ENCODE assay signal across 28 cellular contexts in the genomic region with DNA sequence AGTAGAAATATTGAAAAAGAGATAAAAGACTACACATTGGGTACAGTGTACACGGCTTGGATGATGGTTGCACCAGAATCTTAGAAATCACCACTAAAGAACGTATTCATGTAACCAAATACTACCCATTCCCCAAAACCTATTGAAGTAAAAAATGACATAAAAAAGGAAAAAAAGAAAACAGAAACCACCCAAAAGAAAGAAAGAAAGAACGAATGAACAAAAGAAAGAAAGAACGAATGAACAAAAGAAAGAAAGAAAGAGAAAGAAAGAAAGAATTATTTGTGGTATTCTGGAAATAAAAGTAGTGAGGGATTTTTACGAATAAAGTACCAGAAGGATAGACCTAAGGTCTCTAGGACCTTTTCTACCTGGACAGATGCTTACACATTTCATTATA. TPM values are rescaled to one million over a fixed set of nuclear protein-coding genes. Genes with fewer than 3 reads are reported as not detected.
DNase-seq lines count a peak whose midpoint lies in the region; ATAC-seq, FAIRE-seq and TF ChIP-seq lines count a peak whose summit lies in the region.
"Had no signal": no experiment of that assay in that cellular context is flagged by ENCODE, and none has a peak within 500 bp of the region (broad histone marks: within the 10 kb centered on the region; RNA-seq: fewer than 3 reads in every experiment).

No MANE protein-coding gene starts in this region.

- TF ChIP-seq CTCF in mammary epithelial cell (conservative IDR thresholded peaks at IDR 0.05 in 1 of 2, IDR thresholded peaks at IDR 0.05 in 1 of 2; ENCODE audit: extremely low read depth in 1 of 2, insufficient read depth in 1 of 2, low read depth in 1 of 2, low read length in 2 of 2) (no peak), breast epithelium (IDR thresholded peaks at IDR 0.05) (no peak), H9 (conservative IDR thresholded peaks at IDR 0.05) (no peak), Panc1 (IDR thresholded peaks at IDR 0.05) (no peak), K562 (IDR thresholded peaks at IDR 0.05 in 2 of 3, conservative IDR thresholded peaks at IDR 0.05 in 1 of 3; ENCODE audit: insufficient read depth in 2 of 3, low read depth in 1 of 3, low read length in 3 of 3) (no peak)

- no peaks in the 10 kb centered on the region for H3K79me1 ChIP-seq in H9 (ENCODE audit: insufficient read depth, low read depth, low read length, poor library complexity, severe bottlenecking)

- H2BK15ac ChIP-seq in H9 (ENCODE audit: low read depth, low read length), result no peak overlapping the region

- H2AK5ac ChIP-seq in H9 (ENCODE audit: insufficient read length, low read length), result no peak overlapping the region

- H3K4me1 ChIP-seq in mammary epithelial cell (ENCODE audit: insufficient read depth, low read length) (peaks cover 5% of the 10 kb centered on the region), breast epithelium (no peaks in the 10 kb centered on the region), H9 (ENCODE audit: insufficient read depth, low read length) (peaks cover 2% of the 10 kb centered on the region; the same call in 1 of the 2 replicates), Panc1 (ENCODE audit: control insufficient read depth, insufficient read depth, low read length) (no peaks in the 10 kb centered on the region), K562 (replicated peaks in 1 of 2; ENCODE audit: control insufficient read depth in 2 of 2, insufficient read depth in 2 of 2, low read length in 2 of 2) (peaks cover 7 to 33% of the 10 kb centered on the region in 2 experiments; a peak in 4 of 5 replicates)
- H3K4me1 ChIP-seq: BE2C had no signal

- no peak for TF ChIP-seq RAD21 in K562 (CRISPR knock-in tag; conservative IDR thresholded peaks at IDR 0.05 in 1 of 2, IDR thresholded peaks at IDR 0.05 in 1 of 2)

- H3K18ac ChIP-seq in H9 (ENCODE audit: insufficient read length, low read depth, low read length), result no peak overlapping the region

- in situ Hi-C loops in mammary epithelial cell (cut with MboI; ENCODE audit: low sequenced_read_pairs in 2 of 2) (no loop called here), Panc1 (cut with HindIII; ENCODE audit: low pct_unique_long_range_greater_than_20kb, low sequenced_read_pairs) (no loop called here), K562 (cut with MboI) (no loop called here)

- TF ChIP-seq POLR2A in breast epithelium (IDR thresholded peaks at IDR 0.05) (no peak), K562 (conservative IDR thresholded peaks at IDR 0.05) (no peak)

- H3K4me2 ChIP-seq in mammary epithelial cell (ENCODE audit: insufficient read depth, low read depth, low read length) (no peak overlapping the region), H9 (ENCODE audit: insufficient read depth, insufficient read length, low read length) (no peak overlapping the region), K562 (ENCODE audit: insufficient read depth, low read length) (no peak overlapping the region)
- H3K4me2 ChIP-seq: BLaER1 treated with 17β-estradiol and CSF1 and Interleukin-3, amounts not matched to agents 10 nM and 100 nM had no signal

- no peaks in the 10 kb centered on the region for H3K23me2 ChIP-seq in H9 (ENCODE audit: insufficient read length, low read depth, low read length, poor library complexity, severe bottlenecking)

- H3K9me3 ChIP-seq in mammary epithelial cell (replicated peaks; ENCODE audit: insufficient read depth, low read length), result no peaks in the 10 kb centered on the region
- no peaks in the 10 kb centered on the region for H3K9me3 ChIP-seq in breast epithelium
- no peaks in the 10 kb centered on the region for H3K9me3 ChIP-seq in H9 (ENCODE audit: control insufficient read depth, low read depth, low read length)
- H3K9me3 ChIP-seq in Panc1 (ENCODE audit: control insufficient read depth, insufficient read depth, low read depth, low read length), result no peaks in the 10 kb centered on the region
- no peaks in the 10 kb centered on the region for H3K9me3 ChIP-seq in K562 (replicated peaks; ENCODE audit: control insufficient read depth, insufficient read depth, low read depth, low read length)
- H3K9me3 ChIP-seq: BE2C; BLaER1 treated with 17β-estradiol and CSF1 and Interleukin-3, amounts not matched to agents 10 nM and 100 nM had no signal

- BruUV-seq in mammary epithelial cell (replicated peaks; lab: Mats Ljungman, UMichigan) (TSS peak; percentile 6), Panc1 (replicated peaks; lab: Mats Ljungman, UMichigan) (TSS peak; percentile 26), K562 (replicated peaks; lab: Mats Ljungman, UMichigan) (no TSS peak)

- no peak overlapping the region for H3T11ph ChIP-seq in H9 (ENCODE audit: low read length)

- peak overlapping the region in 2 of 3 experiments; percentile 3 to 45; a peak in 1 of 7 replicates for H3K27ac Mint-ChIP-seq in H9
- H3K27ac Mint-ChIP-seq: CD14-positive monocyte; CD4-positive, alpha-beta T cell; CD8-positive, alpha-beta memory T cell; HFFc6 had no signal

- WGBS in mammary epithelial cell (ENCODE audit: low coverage, missing lambda C conversion rate), result 90% methylated on average over 4 of the region's 5 CpGs
- WGBS in H9 (ENCODE audit: extremely low coverage, insufficient read length, low lambda C conversion rate), result 100% methylated on average over 1 of the region's 5 CpGs
- WGBS in K562 (ENCODE audit: insufficient coverage, low coverage, missing lambda C conversion rate), result 63% methylated on average over 5 of the region's 5 CpGs

- H2AFZ ChIP-seq in mammary epithelial cell (ENCODE audit: low read depth, low read length) (no peak overlapping the region), H9 (ENCODE audit: low read length) (no peak overlapping the region), K562 (ENCODE audit: low read depth, low read length) (no peak overlapping the region)
- H2AFZ ChIP-seq: GM23248 had no signal

- intact Hi-C loops in mammary epithelial cell (cut with micrococcal nuclease), result no loop called here
- intact Hi-C loops in breast epithelium (cut with DNase I; ENCODE audit: low total_unique reads), result no loop called here
- intact Hi-C loops in Panc1 (cut with micrococcal nuclease; ENCODE audit: unreplicated experiment), result no loop called here
- intact Hi-C loops in K562 (cut with micrococcal nuclease), result loop anchor here (2.0 to 5.0 kb wide), 2 partner anchors 164 to 465 kb away; no protein-coding TSS in a partner anchor

- no peak overlapping the region for H4K8ac ChIP-seq in H9 (replicated peaks; ENCODE audit: insufficient read length, low read depth, low read length)

- H3K4ac ChIP-seq in H9 (ENCODE audit: low read depth, low read length), result no peak overlapping the region

- no peak overlapping the region for H4K91ac ChIP-seq in H9 (ENCODE audit: insufficient read length, low read depth, low read length)

- peaks cover 2% of the 10 kb centered on the region for H3K36me3 ChIP-seq in mammary epithelial cell (ENCODE audit: insufficient read depth, low read length)
- no peaks in the 10 kb centered on the region for H3K36me3 ChIP-seq in breast epithelium
- H3K36me3 ChIP-seq in Panc1 (ENCODE audit: control insufficient read depth, insufficient read depth, low read length), result peaks cover 8% of the 10 kb centered on the region; the same call in 1 of the 2 replicates
- H3K36me3 ChIP-seq in K562 (ENCODE audit: control insufficient read depth, insufficient read depth, low read length), result peaks cover 11% of the 10 kb centered on the region; the same call in 1 of the 3 replicates
- H3K36me3 ChIP-seq: BE2C had no signal

- H3K14ac ChIP-seq in H9 (ENCODE audit: insufficient read depth, low read length), result no peak overlapping the region

- H3K4me3 Mint-ChIP-seq in H9, result no peak overlapping the region
- H3K4me3 Mint-ChIP-seq: CD14-positive monocyte; CD4-positive, alpha-beta T cell; HFFc6 had no signal

- H2BK5ac ChIP-seq in H9 (ENCODE audit: insufficient read length, low read length), result no peak overlapping the region

- H2BK20ac ChIP-seq in H9 (ENCODE audit: low read depth, low read length, poor library complexity, severe bottlenecking), result no peak overlapping the region

- H3K9ac ChIP-seq in mammary epithelial cell (ENCODE audit: insufficient read depth, low read length) (no peak overlapping the region), H9 (ENCODE audit: extremely low read depth, insufficient read length, low read length) (no peak overlapping the region), K562 (ENCODE audit: insufficient read depth in 1 of 2, low read depth in 2 of 2, low read length in 2 of 2) (no peak overlapping the region)
- H3K9ac ChIP-seq: GM23248 had no signal

- CTCF ChIA-PET in mammary epithelial cell (lab: Charles Lee; ENCODE audit: low non-redundant PET), result no interaction called here
- CTCF ChIA-PET in Panc1 (lab: Charles Lee), result no interaction called here
- CTCF ChIA-PET in K562 (lab: Yijun Ruan, JAX; ENCODE audit: low intra/inter-chr PET ratio), result interaction anchor here (3.3 kb wide), 1 partner anchor 191 kb away, joined by 9 read pairs; no protein-coding TSS in a partner anchor

- H3K4me1 Mint-ChIP-seq in H9, result peaks cover 32 to 34% of the 10 kb centered on the region in 2 experiments

- H4K20me1 ChIP-seq in mammary epithelial cell (ENCODE audit: insufficient read depth, low read length), result no peaks in the 10 kb centered on the region
- H4K20me1 ChIP-seq in H9 (ENCODE audit: control insufficient read depth, insufficient read depth, insufficient read length), result no peaks in the 10 kb centered on the region
- H4K20me1 ChIP-seq in K562 (replicated peaks; ENCODE audit: control insufficient read depth, insufficient read depth, low read length), result 0 out of 2 replicates have a peak, but pooled peaks cover 4% of the 10 kb centered on the region

- POLR2A ChIA-PET in Panc1 (lab: Charles Lee), result no interaction called here
- POLR2A ChIA-PET in K562 (lab: Yijun Ruan, JAX), result interaction anchor here (0.6 to 3.1 kb wide), 5 partner anchors 95 to 738 kb away, joined by 4 to 26 read pairs (median 8); partner anchors contain the start of gene RCC1

- H3K23ac ChIP-seq in H9 (ENCODE audit: insufficient read length, low read depth, low read length), result no peak overlapping the region

- H3K79me2 ChIP-seq in mammary epithelial cell (ENCODE audit: insufficient read depth, low read length), result peaks cover 21% of the 10 kb centered on the region
- peaks cover 3% of the 10 kb centered on the region; the same call in 1 of the 2 replicates for H3K79me2 ChIP-seq in H9 (ENCODE audit: insufficient read depth, low read length)
- H3K79me2 ChIP-seq in K562 (ENCODE audit: control insufficient read depth, insufficient read depth, low read length), result peaks cover 27% of the 10 kb centered on the region

- no peak overlapping the region for H2BK120ac ChIP-seq in H9 (ENCODE audit: low read depth, low read length, poor library complexity, severe bottlenecking)

- no peaks in the 10 kb centered on the region for H3K9me3 Mint-ChIP-seq in H9
- H3K9me3 Mint-ChIP-seq: CD14-positive monocyte; CD4-positive, alpha-beta T cell; CD8-positive, alpha-beta memory T cell; HFFc6 had no signal

- H3K27ac ChIP-seq in mammary epithelial cell (ENCODE audit: insufficient read depth, low read depth, low read length) (no peak overlapping the region), breast epithelium (no peak overlapping the region), H9 (ENCODE audit: insufficient read length, low read depth, low read length) (no peak overlapping the region), Panc1 (ENCODE audit: low read length) (no peak overlapping the region), K562 (ENCODE audit: extremely low read depth, low read depth, low read length) (no peak overlapping the region)
- H3K27ac ChIP-seq: 22Rv1; BLaER1 treated with 17β-estradiol and CSF1 and Interleukin-3, amounts not matched to agents 10 nM and 100 nM; GM23248 had no signal

- H3K27me3 Mint-ChIP-seq in H9 (ENCODE audit: low read depth), result no peaks in the 10 kb centered on the region
- H3K27me3 Mint-ChIP-seq: CD4-positive, alpha-beta T cell; CD8-positive, alpha-beta memory T cell had no signal

- H3K4me3 ChIP-seq in mammary epithelial cell (replicated peaks in 1 of 3; ENCODE audit: insufficient read depth in 1 of 3, low read depth in 2 of 3, low read length in 3 of 3) (no peak overlapping the region), breast epithelium (no peak overlapping the region), Panc1 (ENCODE audit: low read depth in 2 of 2, low read length in 2 of 2) (no peak overlapping the region), K562 (no peak overlapping the region)
- H3K4me3 ChIP-seq: BLaER1 treated with 17β-estradiol and CSF1 and Interleukin-3, amounts not matched to agents 10 nM and 100 nM; GM23248 had no signal

- H4K5ac ChIP-seq in H9 (ENCODE audit: insufficient read length, low read depth, low read length), result no peak overlapping the region

- ATAC-seq in Panc1 (no peak), K562 (no peak), HG03159 (IDR thresholded peaks at IDR 0.05; ENCODE audit: unreplicated experiment) (no peak)
- ATAC-seq: HCT116 had no signal

- DNase-seq in mammary epithelial cell (no peak), breast epithelium (ENCODE audit: low spot score in 2 of 2) (no peak), H9 (no peak), Panc1 (ENCODE audit: low read depth, low spot score) (no peak), K562 (ENCODE audit: extremely low read depth in 1 of 4, low spot score in 3 of 4) (no peak), NCI-H524 (lab: John Stamatoyannopoulos, UW) (no peak), T1000 (lab: John Stamatoyannopoulos, UW) (no peak)
- DNase-seq: ACHN; AML-193; BE2C; CD4-positive, alpha-beta T cell; CD8-positive, alpha-beta memory T cell; DMS 273 treated with DMSO at 0.1 percent for 48 hours; DMS79; EL; GDM1; GM23248; H7; HFFc6 had no signal

- H3K56ac ChIP-seq in H9 (ENCODE audit: insufficient read length, low read depth, low read length), result no peak overlapping the region

- no peaks in the 10 kb centered on the region for H3K9me1 ChIP-seq in K562 (ENCODE audit: control insufficient read depth, insufficient read depth, low read length)

- FAIRE-seq in K562 (lab: Jason Lieb, UNC), result no peak
- FAIRE-seq: D721Med, GM12891, GM18507, H1 had no signal

- H3K27me3 ChIP-seq in mammary epithelial cell (ENCODE audit: insufficient read depth, low read length) (no peaks in the 10 kb centered on the region), breast epithelium (no peaks in the 10 kb centered on the region), H9 (ENCODE audit: insufficient read depth, low read length) (no peaks in the 10 kb centered on the region), Panc1 (ENCODE audit: control insufficient read depth, insufficient read depth, low read length) (no peaks in the 10 kb centered on the region), K562 (ENCODE audit: control insufficient read depth in 2 of 2, insufficient read depth in 2 of 2, low read length in 2 of 2) (no peaks in the 10 kb centered on the region)
- H3K27me3 ChIP-seq: BE2C; BLaER1 treated with 17β-estradiol and CSF1 and Interleukin-3, amounts not matched to agents 10 nM and 100 nM had no signal

- H3K36me3 Mint-ChIP-seq in H9 (ENCODE audit: insufficient read depth in 1 of 3, low read depth in 3 of 3), result peaks cover 0 to 10% (median 0%) of the 10 kb centered on the region in 3 experiments; a peak in 3 of 7 replicates

- H2BK12ac ChIP-seq in H9 (ENCODE audit: insufficient read length, low read depth, low read length), result no peak overlapping the region

- no peak for TF ChIP-seq EP300 in K562 (IDR thresholded peaks at IDR 0.05; ENCODE audit: low read length)

- dilution Hi-C loops in mammary epithelial cell (cut with HindIII; ENCODE audit: low sequenced_read_pairs), result loop anchor here (5.0 kb wide), 1 partner anchor 191 kb away; no protein-coding TSS in a partner anchor

RNA-seq across cellular contexts. Expression of gene PHACTR4, which starts 42.1 kb away (rescaled TPM):
- total RNA-seq in mammary epithelial cell, result 10 to 100 TPM; 14.7 to 34.1 TPM
- polyA plus RNA-seq in mammary epithelial cell, result 4.5 TPM
- polyA minus RNA-seq in mammary epithelial cell, result 44.7 TPM
- 10 to 100 TPM; 17.1 to 29.6 (median 25.9) TPM for total RNA-seq in breast epithelium
- 53.8 and 54.0 TPM in 2 replicates for total RNA-seq in H9 (2021)
- total RNA-seq in Panc1 (2021; ENCODE audit: unreplicated experiment), result 63.4 TPM
- polyA plus RNA-seq in Panc1 (2012; ENCODE audit: insufficient read length), result 22.3 TPM
- total RNA-seq in K562 (2011; cell fraction: chromatin; rRNA removed; ENCODE audit: low replicate concordance), result 24.0 and 41.2 TPM in 2 replicates
- total RNA-seq in K562 (2011; cell fraction: nucleolus; rRNA removed), result 12.5 and 16.1 TPM in 2 replicates
- total RNA-seq in K562 (2011; cell fraction: nucleoplasm; rRNA removed), result 26.8 and 45.1 TPM in 2 replicates
- total RNA-seq in K562 (2014; rRNA removed), result 6.4 and 8.7 TPM in 2 replicates
- total RNA-seq in K562 (2014; rRNA removed; fragmentation: Illumina TruSeq; extraction: Trizol), result 13.9 and 18.2 TPM in 2 replicates
- 17.5 and 17.7 TPM in 2 replicates for total RNA-seq in K562 (2015; rRNA removed; fragmentation: Illumina TruSeq; extraction: Trizol)
- total RNA-seq in K562 (2021), result 28.6 and 34.6 TPM in 2 replicates
- polyA plus RNA-seq in K562 (2011; rRNA removed), result 11.9 and 14.0 TPM in 2 replicates
- polyA plus RNA-seq in K562 (2011; cell fraction: cytosol; rRNA removed), result 9.5 and 18.8 TPM in 2 replicates
- 10.0 and 10.8 TPM in 2 replicates for polyA plus RNA-seq in K562 (2011; cell fraction: nucleus; rRNA removed)
- 22.7 and 23.1 TPM in 2 replicates for polyA plus RNA-seq in K562 (2012)
- 37.9 and 43.6 TPM in 2 replicates for polyA plus RNA-seq in K562 (2014; fragmentation: Illumina TruSeq; extraction: Trizol)
- 10 to 100 TPM; 12.8 to 14.2 TPM for polyA plus RNA-seq in K562 (2014; fragmentation: Nextera tagmentation; extraction: Ambion mirVana)
- 18.2 and 18.5 TPM in 2 replicates for polyA plus RNA-seq in K562 (2014; rRNA removed)
- polyA minus RNA-seq in K562 (2011; rRNA and poly(A)+ RNA removed), result 16.3 and 18.6 TPM in 2 replicates
- polyA minus RNA-seq in K562 (2011; cell fraction: cytosol; rRNA and poly(A)+ RNA removed), result 11.1 and 12.5 TPM in 2 replicates
- polyA minus RNA-seq in K562 (2011; cell fraction: nucleus; rRNA and poly(A)+ RNA removed), result 4.4 and 7.9 TPM in 2 replicates
